Comparison of ENCODE assay signal across 9 cellular contexts in the genomic region with DNA sequence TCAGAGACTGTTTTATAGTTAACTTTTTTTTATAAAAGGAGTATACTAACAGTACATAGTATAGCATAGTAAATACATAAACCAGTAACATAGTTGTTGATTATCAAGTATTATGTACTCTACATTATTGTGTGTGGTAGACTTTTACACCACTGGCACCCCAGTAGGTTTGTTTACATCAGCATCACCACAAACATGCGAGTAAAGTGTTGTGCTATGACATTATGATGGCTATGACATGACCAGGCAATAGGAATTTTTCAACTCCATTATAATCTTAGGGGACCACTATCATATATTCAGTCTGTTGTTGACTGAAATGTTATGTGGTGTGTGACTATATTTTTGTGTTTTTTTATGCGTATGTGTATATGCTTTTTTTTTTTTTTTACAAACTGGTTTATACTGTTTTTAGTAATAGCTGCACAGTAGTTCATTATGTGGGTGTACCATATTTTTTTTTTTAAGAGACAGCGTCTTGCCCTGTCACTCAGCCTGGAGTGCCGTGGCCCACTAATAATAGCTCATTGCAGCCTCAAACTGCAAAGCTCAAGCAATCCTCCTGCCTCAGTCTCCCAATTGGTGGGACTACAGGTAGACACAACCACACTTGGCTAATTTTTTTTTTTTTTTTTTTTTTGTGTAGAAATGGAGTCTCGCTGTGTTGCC. TPM values are rescaled to one million over a fixed set of nuclear protein-coding genes. Genes with fewer than 3 reads are reported as not detected.
DNase-seq lines count a peak whose midpoint lies in the region; ATAC-seq and TF ChIP-seq lines count a peak whose summit lies in the region.
"Had no signal": no experiment of that assay in that cellular context is flagged by ENCODE, and none has a peak within 500 bp of the region (broad histone marks: within the 10 kb centered on the region; RNA-seq: fewer than 3 reads in every experiment).

No MANE protein-coding gene starts in this region.

- no peaks in the 10 kb centered on the region for H3K9me3 ChIP-seq in Caco-2
- no peaks in the 10 kb centered on the region for H3K9me3 ChIP-seq in OCI-LY3 (ENCODE audit: insufficient read depth, low read length)
- no peaks in the 10 kb centered on the region for H3K9me3 ChIP-seq in osteoblast (ENCODE audit: low read depth, low read length)

- H3K79me2 ChIP-seq in OCI-LY3 (ENCODE audit: low read length) (peaks cover 43% of the 10 kb centered on the region), osteoblast (ENCODE audit: insufficient read depth, low read length) (peaks cover 66% of the 10 kb centered on the region)

- peak overlapping the region; percentile 77 for H3K27ac Mint-ChIP-seq in Caco-2 (ENCODE audit: unreplicated experiment)
- peak overlapping the region; percentile 81 to 92 for H3K27ac Mint-ChIP-seq in effector memory CD8-positive, alpha-beta T cell

- no peak overlapping the region for H3K27ac ChIP-seq in OCI-LY3 (ENCODE audit: low read length)
- peak overlapping the region; percentile 85 for H3K27ac ChIP-seq in osteoblast (ENCODE audit: low read depth, low read length)
- H3K27ac ChIP-seq: RWPE1 had no signal

- peaks cover 5% of the 10 kb centered on the region; the same call in 1 of the 2 replicates for H3K4me1 ChIP-seq in Caco-2
- H3K4me1 ChIP-seq in OCI-LY3 (ENCODE audit: low read length): peaks cover 13% of the 10 kb centered on the region
- peaks cover 17% of the 10 kb centered on the region for H3K4me1 ChIP-seq in osteoblast (ENCODE audit: insufficient read depth, low read length)

- H3K36me3 ChIP-seq in Caco-2 (ENCODE audit: control insufficient read depth, insufficient read depth, low read length) (no peaks in the 10 kb centered on the region), OCI-LY3 (replicated peaks; ENCODE audit: low read depth, low read length) (peaks cover 24% of the 10 kb centered on the region), osteoblast (ENCODE audit: insufficient read depth, low read length) (peaks cover 16% of the 10 kb centered on the region)

- CTCF ChIA-PET in Caco-2 (lab: Charles Lee): interaction anchor here (0.6 to 1.0 kb wide), 2 partner anchors 48 to 60 kb away, joined by 3 to 7 read pairs; no protein-coding TSS in a partner anchor

- peak overlapping the region; percentile 85 for H3K4me3 ChIP-seq in Caco-2 (ENCODE audit: low read depth, low read length)
- H3K4me3 ChIP-seq in OCI-LY3 (ENCODE audit: low read length): peak overlapping the region; percentile 86
- H3K4me3 ChIP-seq in osteoblast (ENCODE audit: insufficient read depth, low read length): peak overlapping the region; percentile 93

- DNase-seq in Caco-2 (no peak), osteoblast (ENCODE audit: insufficient read length, low spot score, missing footprints) (no peak), DMS79 treated with DMSO at 0.1 percent for 48 hours (lab: John Stamatoyannopoulos, UW) (no peak), NCI-H1092 treated with DMSO at 0.1 percent for 48 hours (lab: John Stamatoyannopoulos, UW) (no peak), A172 (ENCODE audit: low spot score) (no peak), Kasumi-1 (lab: John Stamatoyannopoulos, UW) (no peak)
- DNase-seq in effector memory CD8-positive, alpha-beta T cell: no peak

- H2AFZ ChIP-seq in OCI-LY3 (ENCODE audit: low read depth, low read length) (no peak overlapping the region), osteoblast (ENCODE audit: low read length) (no peak overlapping the region)

- TF ChIP-seq CTCF in Caco-2 (IDR thresholded peaks at IDR 0.05; ENCODE audit: insufficient read depth in 1 of 2, low read depth in 1 of 2, low read length in 1 of 2, severe bottlenecking in 1 of 2, unreplicated experiment in 1 of 2) (no peak), OCI-LY3 (IDR thresholded peaks at IDR 0.05; ENCODE audit: low read depth, low read length) (no peak), osteoblast (IDR thresholded peaks at IDR 0.05; ENCODE audit: extremely low read depth, low read depth, low read length) (no peak)

- POLR2A ChIA-PET in Caco-2 (lab: Charles Lee): interaction anchor here (1.0 kb wide), 1 partner anchor 109 kb away, joined by 3 read pairs; the partner anchor contains the start of gene RBSN

- H3K4me2 ChIP-seq in OCI-LY3 (ENCODE audit: low read length) (peak overlapping the region; percentile 91), osteoblast (ENCODE audit: insufficient read depth, low read length) (peak overlapping the region; percentile 98)

- peaks cover 16% of the 10 kb centered on the region for H3K4me1 Mint-ChIP-seq in Caco-2 (ENCODE audit: low read depth, unreplicated experiment)
- peaks cover 23 to 29% of the 10 kb centered on the region in 2 donors for H3K4me1 Mint-ChIP-seq in effector memory CD8-positive, alpha-beta T cell (ENCODE audit: low read depth in 2 of 2)

- no peaks in the 10 kb centered on the region for H3K27me3 Mint-ChIP-seq in Caco-2 (ENCODE audit: insufficient read depth, unreplicated experiment)
- H3K27me3 Mint-ChIP-seq in effector memory CD8-positive, alpha-beta T cell: no peaks in the 10 kb centered on the region

- H3K27me3 ChIP-seq in Caco-2 (replicated peaks; ENCODE audit: control insufficient read depth, insufficient read depth, low read length) (no peaks in the 10 kb centered on the region), OCI-LY3 (ENCODE audit: low read depth, low read length) (no peaks in the 10 kb centered on the region), osteoblast (ENCODE audit: insufficient read depth, low read length) (no peaks in the 10 kb centered on the region)

- H3K36me3 Mint-ChIP-seq in Caco-2 (ENCODE audit: insufficient read depth, unreplicated experiment): peaks cover 20% of the 10 kb centered on the region
- peaks cover 31% of the 10 kb centered on the region for H3K36me3 Mint-ChIP-seq in effector memory CD8-positive, alpha-beta T cell (ENCODE audit: insufficient read depth)

- intact Hi-C loops in Caco-2 (cut with micrococcal nuclease; ENCODE audit: unreplicated experiment): loop anchor here (2.0 to 10.0 kb wide), 3 partner anchors 99 to 263 kb away; partner anchors contain the start of genes NR2C2 and RBSN

- H3K9ac ChIP-seq in OCI-LY3 (ENCODE audit: low read length): peak overlapping the region; percentile 78; the same call in 1 of the 2 replicates

- peak overlapping the region; percentile 87 for H3K4me3 Mint-ChIP-seq in Caco-2 (ENCODE audit: unreplicated experiment)
- H3K4me3 Mint-ChIP-seq in effector memory CD8-positive, alpha-beta T cell: peak overlapping the region; percentile 84 to 89

- H4K20me1 ChIP-seq in OCI-LY3 (ENCODE audit: insufficient read depth, low read length) (peaks cover 16% of the 10 kb centered on the region), osteoblast (ENCODE audit: insufficient read depth, low read length) (peaks cover 25% of the 10 kb centered on the region)

- H3K9me3 Mint-ChIP-seq in Caco-2 (ENCODE audit: unreplicated experiment): no peaks in the 10 kb centered on the region
- no peaks in the 10 kb centered on the region for H3K9me3 Mint-ChIP-seq in effector memory CD8-positive, alpha-beta T cell

- BruUV-seq in Caco-2 (replicated peaks; lab: Mats Ljungman, UMichigan): no TSS peak

- ATAC-seq in effector memory CD8-positive, alpha-beta T cell (replicated peaks): no peak

RNA-seq across cellular contexts. Expression of gene CAPN7, which starts 1.9 kb away (rescaled TPM):
- total RNA-seq in Caco-2 (2022) (37.0 and 40.3 TPM in 2 replicates), osteoblast (45.2 and 65.4 TPM in 2 replicates)
- total RNA-seq in A172 (2014; rRNA removed; shearing (Covaris generic)): 35.3 and 39.4 TPM in 2 replicates
